In the genomic region with DNA sequence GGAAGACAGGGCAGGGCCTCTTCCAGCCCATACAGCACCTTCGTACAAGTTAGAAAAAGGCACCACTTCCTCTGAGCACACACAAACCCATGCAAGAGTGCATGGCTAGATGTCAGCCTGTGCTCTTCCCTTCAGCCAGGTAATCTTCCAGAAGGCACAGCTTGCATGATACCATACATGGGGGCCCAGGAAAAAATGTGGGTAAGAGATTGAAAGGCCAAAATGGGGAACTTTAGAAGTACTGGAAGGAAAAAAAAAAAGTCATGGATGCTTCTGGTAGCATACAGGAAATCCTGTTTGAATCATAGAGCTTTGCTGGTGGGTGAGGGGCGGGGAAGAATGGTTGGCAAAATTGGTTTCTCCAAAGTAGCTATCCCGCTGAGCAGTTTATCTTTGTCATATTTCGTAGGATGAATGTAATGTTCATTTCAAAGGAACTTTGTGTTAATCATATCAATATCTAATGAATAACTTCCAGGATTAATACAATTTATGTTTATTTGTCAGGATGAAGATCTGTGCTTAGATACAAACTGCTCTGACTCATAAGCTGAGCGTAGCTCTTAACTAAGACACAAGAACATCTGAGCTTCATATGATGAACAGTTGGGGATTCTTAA, we compare ENCODE assay signal across 1 cellular context.
TF ChIP-seq lines count a peak whose summit lies in the region.

No MANE protein-coding gene starts in this region.

TF ChIP-seq in GM23338, 12 proteins besides CTCF, POLR2A, EP300 and RAD21 (continued from another document):
- TF ChIP-seq ZNF462 (CRISPR knock-in tag; IDR thresholded peaks at IDR 0.05) (no peak), POLR2AphosphoS5 (IDR thresholded peaks at IDR 0.05; ENCODE audit: low read depth) (no peak), ETS1 (IDR thresholded peaks at IDR 0.05) (no peak), JUNB (IDR thresholded peaks at IDR 0.05; ENCODE audit: unreplicated experiment) (no peak), ZNF331 (CRISPR knock-in tag; IDR thresholded peaks at IDR 0.05; ENCODE audit: low read depth) (no peak), NANOG (IDR thresholded peaks at IDR 0.05; ENCODE audit: borderline replicate concordance) (no peak), EZH2 (IDR thresholded peaks at IDR 0.05; ENCODE audit: low read depth, unreplicated experiment) (no peak), REST (IDR thresholded peaks at IDR 0.05; ENCODE audit: unreplicated experiment) (no peak)
